ENCODE assay signal across 1 cellular context in genomic region chr3:122568131-122568530, GRCh38. TPM values are rescaled to one million over a fixed set of nuclear protein-coding genes. Genes with fewer than 3 reads are reported as not detected.
"Had no signal": no experiment of that assay in that cellular context is flagged by ENCODE, and none has a peak within 500 bp of the region (broad histone marks: within the 10 kb centered on the region; RNA-seq: fewer than 3 reads in every experiment).

No MANE protein-coding gene starts in this region.

RNA-seq across cellular contexts. Expression of gene PARP15, which starts 9.3 kb away (rescaled TPM):
- total RNA-seq: kidney epithelial cell had no signal
